Comparison of ENCODE assay signal across 10 cellular contexts in genomic region chr7:69677054-69677847, GRCh38.
DNase-seq lines count a peak whose midpoint lies in the region; ATAC-seq and TF ChIP-seq lines count a peak whose summit lies in the region.
"Had no signal": no experiment of that assay in that cellular context is flagged by ENCODE, and none has a peak within 500 bp of the region (broad histone marks: within the 10 kb centered on the region; RNA-seq: fewer than 3 reads in every experiment).

No MANE protein-coding gene starts in this region.

- DNase-seq in CD8-positive, alpha-beta T cell: no peak
- DNase-seq in occipital lobe (lab: John Stamatoyannopoulos, UW): no peak
- DNase-seq in retina: no peak
- DNase-seq in NCI-H187 (lab: John Stamatoyannopoulos, UW): no peak
- DNase-seq: colonic mucosa, testis had no signal

- no peaks in the 10 kb centered on the region for H3K4me1 ChIP-seq in CD8-positive, alpha-beta T cell (ENCODE audit: insufficient read depth, low read length)
- peaks cover 30% of the 10 kb centered on the region for H3K4me1 ChIP-seq in HEK293 (ENCODE audit: control insufficient read depth, insufficient read depth, low read length)
- H3K4me1 ChIP-seq: colonic mucosa had no signal

- peaks cover 2% of the 10 kb centered on the region for H3K27me3 Mint-ChIP-seq in CD8-positive, alpha-beta T cell (ENCODE audit: low read depth)
- H3K27me3 Mint-ChIP-seq in nephron (ENCODE audit: low read depth): no peaks in the 10 kb centered on the region

- POLR2A ChIA-PET in CD8-positive, alpha-beta T cell (lab: Charles Lee): no interaction called here
- POLR2A ChIA-PET in HEK293 (lab: Yijun Ruan, JAX): no interaction called here

- H3K9me3 ChIP-seq in CD8-positive, alpha-beta T cell (ENCODE audit: low read length): no peaks in the 10 kb centered on the region
- H3K9me3 ChIP-seq in HEK293 (ENCODE audit: control insufficient read depth, insufficient read depth, low read depth, low read length): no peaks in the 10 kb centered on the region
- H3K9me3 ChIP-seq: colonic mucosa, testis had no signal

- no peaks in the 10 kb centered on the region for H3K4me1 Mint-ChIP-seq in CD8-positive, alpha-beta T cell (ENCODE audit: low read depth)
- peaks cover 66% of the 10 kb centered on the region for H3K4me1 Mint-ChIP-seq in nephron

- H3K4me3 ChIP-seq in CD8-positive, alpha-beta T cell (ENCODE audit: low read depth, low read length): no peak overlapping the region
- no peak overlapping the region for H3K4me3 ChIP-seq in HEK293 (ENCODE audit: low read depth, low read length)
- H3K4me3 ChIP-seq: colonic mucosa, testis had no signal

- intact Hi-C loops in CD8-positive, alpha-beta T cell (cut with DNase I, micrococcal nuclease): no loop called here

- TF ChIP-seq CTCF in CD8-positive, alpha-beta T cell (IDR thresholded peaks at IDR 0.05): peak; percentile 11
- no peak for TF ChIP-seq CTCF in HEK293 (tag by site-specific recombination; IDR thresholded peaks at IDR 0.05)
- TF ChIP-seq CTCF in VCaP (conservative IDR thresholded peaks at IDR 0.05): peak; percentile 63
- TF ChIP-seq CTCF in nephron (IDR thresholded peaks at IDR 0.05; ENCODE audit: unreplicated experiment in 3 of 3): peak; percentile 13 to 35 (median 18)

- no peaks in the 10 kb centered on the region for H3K27me3 ChIP-seq in CD8-positive, alpha-beta T cell (ENCODE audit: insufficient read depth, low read length)
- H3K27me3 ChIP-seq: colonic mucosa, testis had no signal

- no peak overlapping the region for H3K27ac Mint-ChIP-seq in CD8-positive, alpha-beta T cell
- H3K27ac Mint-ChIP-seq in nephron: peak overlapping the region; percentile 59 to 68 (median 63)

- H3K9me3 Mint-ChIP-seq in CD8-positive, alpha-beta T cell: no peaks in the 10 kb centered on the region
- H3K9me3 Mint-ChIP-seq in nephron: no peaks in the 10 kb centered on the region

- H3K4me3 Mint-ChIP-seq in CD8-positive, alpha-beta T cell: no peak overlapping the region
- peak overlapping the region in 1 of 3 experiments; percentile 7 for H3K4me3 Mint-ChIP-seq in nephron

- CTCF ChIA-PET in CD8-positive, alpha-beta T cell (lab: Charles Lee): no interaction called here
- CTCF ChIA-PET in HEK293 (lab: Yijun Ruan, JAX): interaction anchor here (0.6 to 1.7 kb wide), 15 partner anchors 9 to 466 kb away, joined by 3 to 5 read pairs (median 3); no protein-coding TSS in a partner anchor

- ATAC-seq in CD8-positive, alpha-beta T cell: no peak
- ATAC-seq in GM19463 (IDR thresholded peaks at IDR 0.05; ENCODE audit: unreplicated experiment): no peak

- H3K36me3 Mint-ChIP-seq in CD8-positive, alpha-beta T cell: no peaks in the 10 kb centered on the region
- no peaks in the 10 kb centered on the region for H3K36me3 Mint-ChIP-seq in nephron (ENCODE audit: low read depth)

- H3K36me3 ChIP-seq in CD8-positive, alpha-beta T cell (ENCODE audit: insufficient read depth, low read length): no peaks in the 10 kb centered on the region
- no peaks in the 10 kb centered on the region for H3K36me3 ChIP-seq in HEK293 (ENCODE audit: control insufficient read depth in 2 of 2, insufficient read depth in 1 of 2, low read length in 2 of 2)
- H3K36me3 ChIP-seq: colonic mucosa had no signal

- H3K27ac ChIP-seq in CD8-positive, alpha-beta T cell (ENCODE audit: low read depth, low read length): no peak overlapping the region
- H3K27ac ChIP-seq in HEK293 (ENCODE audit: extremely low read depth, low read depth, low read length) (no peak overlapping the region), VCaP (no peak overlapping the region)
- H3K27ac ChIP-seq: colonic mucosa, testis had no signal

TF ChIP-seq in HEK293, 187 proteins besides CTCF, POLR2A, EP300 and RAD21:
- no peak for TF ChIP-seq ZNF626 (tag by site-specific recombination; IDR thresholded peaks at IDR 0.05)
- peak; percentile 39; the same call in 1 of the 2 replicates for TF ChIP-seq PRDM1 (tag by site-specific recombination; IDR thresholded peaks at IDR 0.05)
- TF ChIP-seq REST (tag by site-specific recombination; IDR thresholded peaks at IDR 0.05): no peak
- no peak for TF ChIP-seq ZNF555 (tag by site-specific recombination; conservative IDR thresholded peaks at IDR 0.05)
- TF ChIP-seq ZXDB (tag by site-specific recombination; IDR thresholded peaks at IDR 0.05): no peak
